In the genomic region with DNA sequence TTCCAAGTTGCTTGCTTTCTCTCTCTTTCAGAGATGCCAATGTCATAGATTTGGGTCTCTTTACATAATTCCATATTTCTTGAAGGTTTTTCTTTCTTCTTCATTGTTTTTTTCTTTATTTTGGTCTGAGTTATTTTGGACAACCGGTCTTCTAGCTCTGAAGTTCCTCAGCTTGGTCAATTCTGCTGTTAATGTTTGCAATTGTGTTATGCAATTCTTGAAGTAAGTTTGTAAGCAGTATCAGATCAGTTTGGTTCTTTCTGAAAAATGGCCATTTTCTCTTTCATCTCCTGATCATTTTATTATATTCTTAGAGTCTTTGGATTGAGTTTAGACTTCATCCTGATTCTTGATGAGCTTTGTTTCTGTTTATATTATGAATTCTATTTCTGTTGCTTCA, we compare ENCODE assay signal across 30 cellular contexts. TPM values are rescaled to one million over a fixed set of nuclear protein-coding genes. Genes with fewer than 3 reads are reported as not detected.
"Had no signal": no experiment of that assay in that cellular context is flagged by ENCODE, and none has a peak within 500 bp of the region (broad histone marks: within the 10 kb centered on the region; RNA-seq: fewer than 3 reads in every experiment).

No MANE protein-coding gene starts in this region.

- H3K4me1 ChIP-seq: stomach, suprapubic skin, testis, thyroid gland, tibial artery, tibial nerve, transverse colon, upper lobe of left lung, upper lobe of right lung, uterus, vagina had no signal

- H3K27ac ChIP-seq: stomach, suprapubic skin, testis, thoracic aorta, thyroid gland, tibial artery, tibial nerve, transverse colon, upper lobe of left lung, upper lobe of right lung, uterus, vagina had no signal

- H3K9me3 ChIP-seq: stomach, suprapubic skin, testis, thoracic aorta, thyroid gland, tibial artery, transverse colon, upper lobe of right lung, uterus, vagina had no signal

- DNase-seq: stimulated activated CD4-positive, alpha-beta T cell treated with anti-CD3 and anti-CD28 coated beads, Interleukin-2, amount 100 ng/mL, for 48 hours; stimulated activated CD4-positive, alpha-beta T cell treated with anti-CD3 and anti-CD28 coated beads, Interleukin-4, amount 100 ng/mL, for 1 hour; stimulated activated CD4-positive, alpha-beta T cell treated with anti-CD3 and anti-CD28 coated beads, Interleukin-4, amount 100 ng/mL, for 24 hours; stimulated activated CD4-positive, alpha-beta T cell treated with anti-CD3 and anti-CD28 coated beads, Interleukin-4, amount 100 ng/mL, for 4 hours; stimulated activated CD8-positive, alpha-beta memory T cell treated with anti-CD3 and anti-CD28 coated beads, Interleukin-4, amount 100 ng/mL, for 48 hours; stimulated activated naive B cell treated with anti-CD40 and anti-IgM and Interleukin-4, amounts not matched to agents 10 μg/mL and 1 μg/mL and 100 μg/mL, for 72 hours; stimulated activated naive CD4-positive, alpha-beta T cell; stimulated activated naive CD4-positive, alpha-beta T cell treated with Interleukin-2 at 50 U/mL for 16 hours; stimulated activated naive CD8-positive, alpha-beta T cell treated with anti-CD3 and anti-CD28 coated beads, Interleukin-15, amount 100 ng/mL, for 72 hours; stimulated activated naive CD8-positive, alpha-beta T cell treated with anti-CD3 and anti-CD28 coated beads, Interleukin-15, Interleukin-2, amounts not matched to agents 100 U/mL and 50 U/mL, for 24 hours; stomach; substantia nigra; testis; thyroid gland; tibial artery; transverse colon; trophoblast cell; upper lobe of left lung; upper lobe of right lung; uterus had no signal

- ATAC-seq: stimulated activated effector memory CD8-positive, alpha-beta T cell treated with anti-CD3 and anti-CD28 coated beads, Interleukin-12 subunit alpha, Interleukin-12 subunit beta, amount 100 ng/mL, for 72 hours; stimulated activated memory B cell treated with anti-CD40 and anti-IgM and Interleukin-4, amounts not matched to agents 10 μg/mL and 1 μg/mL and 100 μg/mL, for 72 hours; stimulated activated naive B cell treated with anti-CD40 and anti-IgM and Interleukin-4, amounts not matched to agents 10 μg/mL and 1 μg/mL and 100 μg/mL, for 72 hours; stimulated activated naive CD8-positive, alpha-beta T cell treated with anti-CD3 and anti-CD28 coated beads, Interleukin-15, amount 100 ng/mL, for 72 hours; stimulated activated naive CD8-positive, alpha-beta T cell treated with anti-CD3 and anti-CD28 coated beads, Interleukin-15, Interleukin-2, amounts not matched to agents 100 U/mL and 50 U/mL, for 24 hours; upper lobe of right lung had no signal

- H3K36me3 ChIP-seq: stomach, suprapubic skin, thoracic aorta, thyroid gland, tibial artery, tibial nerve, transverse colon, upper lobe of left lung, upper lobe of right lung, uterus, vagina had no signal

- H3K4me3 ChIP-seq: stomach, suprapubic skin, testis, thoracic aorta, thyroid gland, tibial artery, tibial nerve, transverse colon, upper lobe of left lung, upper lobe of right lung, uterus, vagina had no signal

- H3K27me3 ChIP-seq: stomach, suprapubic skin, testis, thyroid gland, tibial artery, tibial nerve, transverse colon, upper lobe of left lung, upper lobe of right lung, uterus, vagina had no signal

RNA-seq across cellular contexts. Expression of gene PRDM9, which starts 16.4 kb away (rescaled TPM):
- total RNA-seq: stomach, subcutaneous adipose tissue, suprapubic skin, temporal lobe, thoracic aorta, thyroid gland, tibial nerve, transverse colon, upper lobe of left lung, upper lobe of right lung, ureter, urinary bladder, vagina had no signal
- polyA plus RNA-seq: stomach, urinary bladder had no signal
